ENCODE assay signal across 33 cellular contexts in the genomic region with DNA sequence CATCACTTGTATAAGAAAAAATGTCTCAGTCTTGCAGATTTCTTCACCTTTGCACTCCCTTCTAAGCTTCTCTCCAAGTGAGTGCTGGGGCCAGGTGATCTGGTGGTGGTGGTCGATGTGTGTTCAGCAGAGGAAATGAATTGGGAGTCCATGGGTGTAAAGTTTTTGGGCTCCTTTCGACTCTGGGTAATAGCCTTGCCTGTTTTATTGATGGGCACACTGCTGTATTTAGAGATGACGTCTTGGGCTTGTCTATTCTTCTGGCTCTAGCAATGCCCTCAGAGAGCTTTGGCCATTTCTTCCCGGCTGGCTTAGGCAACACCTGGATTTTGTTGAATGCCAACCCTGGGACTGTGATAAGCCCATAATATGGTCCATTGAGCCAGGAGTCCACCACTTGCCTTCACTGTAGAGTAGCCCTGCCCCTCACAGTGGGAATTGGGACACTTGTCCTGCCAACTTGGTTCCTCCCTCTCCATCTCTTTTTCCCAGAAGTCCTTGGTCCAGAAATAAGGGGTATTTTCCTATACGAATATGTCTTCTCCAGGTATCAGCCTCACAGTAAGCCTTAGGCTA. TPM values are rescaled to one million over a fixed set of nuclear protein-coding genes. Genes with fewer than 3 reads are reported as not detected.
"Had no signal": no experiment of that assay in that cellular context is flagged by ENCODE, and none has a peak within 500 bp of the region (broad histone marks: within the 10 kb centered on the region; RNA-seq: fewer than 3 reads in every experiment).

No MANE protein-coding gene starts in this region.

- H3K27me3 ChIP-seq: testis, thyroid gland, tibial nerve, transverse colon, upper lobe of left lung, upper lobe of right lung, uterus, vagina had no signal

- H3K36me3 ChIP-seq: stomach, suprapubic skin, thoracic aorta, thyroid gland, tibial artery, tibial nerve, transverse colon, upper lobe of left lung, upper lobe of right lung, uterus, vagina had no signal

- H3K4me3 Mint-ChIP-seq: stimulated activated effector memory CD8-positive, alpha-beta T cell treated with anti-CD3 and anti-CD28 coated beads, Interleukin-12 subunit alpha, Interleukin-12 subunit beta, amount 100 ng/mL, for 72 hours; stimulated activated memory B cell treated with anti-CD40 and anti-IgM and Interleukin-4, amounts not matched to agents 10 μg/mL and 1 μg/mL and 100 μg/mL, for 72 hours; stimulated activated naive B cell treated with anti-CD40 and anti-IgM and Interleukin-4, amounts not matched to agents 10 μg/mL and 1 μg/mL and 100 μg/mL, for 72 hours; stimulated activated naive CD8-positive, alpha-beta T cell treated with anti-CD3 and anti-CD28 coated beads, Interleukin-15, amount 100 ng/mL, for 72 hours; stimulated activated naive CD8-positive, alpha-beta T cell treated with anti-CD3 and anti-CD28 coated beads, Interleukin-15, Interleukin-2, amounts not matched to agents 100 ng/mL and 50 ng/mL, for 24 hours; type B pancreatic cell had no signal

- ATAC-seq: stimulated activated effector memory CD8-positive, alpha-beta T cell treated with anti-CD3 and anti-CD28 coated beads, Interleukin-12 subunit alpha, Interleukin-12 subunit beta, amount 100 ng/mL, for 72 hours; stimulated activated memory B cell treated with anti-CD40 and anti-IgM and Interleukin-4, amounts not matched to agents 10 μg/mL and 1 μg/mL and 100 μg/mL, for 72 hours; stimulated activated naive B cell treated with anti-CD40 and anti-IgM and Interleukin-4, amounts not matched to agents 10 μg/mL and 1 μg/mL and 100 μg/mL, for 72 hours; stimulated activated naive CD8-positive, alpha-beta T cell treated with anti-CD3 and anti-CD28 coated beads, Interleukin-15, amount 100 ng/mL, for 72 hours; stimulated activated naive CD8-positive, alpha-beta T cell treated with anti-CD3 and anti-CD28 coated beads, Interleukin-15, Interleukin-2, amounts not matched to agents 100 U/mL and 50 U/mL, for 24 hours; upper lobe of right lung had no signal

- H3K9me3 ChIP-seq: stomach, suprapubic skin, testis, thoracic aorta, thyroid gland, tibial artery, tibial nerve, transverse colon, upper lobe of left lung, upper lobe of right lung, uterus, vagina had no signal

- H3K27me3 Mint-ChIP-seq: stimulated activated memory B cell treated with anti-CD40 and anti-IgM and Interleukin-4, amounts not matched to agents 10 μg/mL and 1 μg/mL and 100 μg/mL, for 72 hours; stimulated activated naive CD8-positive, alpha-beta T cell treated with anti-CD3 and anti-CD28 coated beads, Interleukin-15, Interleukin-2, amounts not matched to agents 100 ng/mL and 50 ng/mL, for 24 hours had no signal

- H3K4me3 ChIP-seq: stomach, suprapubic skin, testis, thoracic aorta, thyroid gland, tibial artery, tibial nerve, transverse colon, upper lobe of left lung, upper lobe of right lung, uterus, vagina had no signal

- H3K27ac ChIP-seq: stomach, suprapubic skin, testis, thoracic aorta, thyroid gland, tibial artery, tibial nerve, transverse colon, upper lobe of left lung, upper lobe of right lung, uterus, vagina had no signal

- FAIRE-seq: urothelium cell line had no signal

- H3K27ac Mint-ChIP-seq: stimulated activated effector memory CD8-positive, alpha-beta T cell treated with anti-CD3 and anti-CD28 coated beads, Interleukin-12 subunit alpha, Interleukin-12 subunit beta, amount 100 ng/mL, for 72 hours; stimulated activated memory B cell treated with anti-CD40 and anti-IgM and Interleukin-4, amounts not matched to agents 10 μg/mL and 1 μg/mL and 100 μg/mL, for 72 hours; stimulated activated naive B cell treated with anti-CD40 and anti-IgM and Interleukin-4, amounts not matched to agents 10 μg/mL and 1 μg/mL and 100 μg/mL, for 72 hours; stimulated activated naive CD8-positive, alpha-beta T cell treated with anti-CD3 and anti-CD28 coated beads, Interleukin-15, amount 100 ng/mL, for 72 hours; stimulated activated naive CD8-positive, alpha-beta T cell treated with anti-CD3 and anti-CD28 coated beads, Interleukin-15, Interleukin-2, amounts not matched to agents 100 ng/mL and 50 ng/mL, for 24 hours; type B pancreatic cell had no signal

- DNase-seq: stimulated activated CD4-positive, alpha-beta T cell treated with anti-CD3 and anti-CD28 coated beads, Interleukin-2, amount 100 ng/mL, for 48 hours; stimulated activated CD4-positive, alpha-beta T cell treated with anti-CD3 and anti-CD28 coated beads, Interleukin-4, amount 100 ng/mL, for 1 hour; stimulated activated CD4-positive, alpha-beta T cell treated with anti-CD3 and anti-CD28 coated beads, Interleukin-4, amount 100 ng/mL, for 24 hours; stimulated activated CD4-positive, alpha-beta T cell treated with anti-CD3 and anti-CD28 coated beads, Interleukin-4, amount 100 ng/mL, for 4 hours; stimulated activated CD8-positive, alpha-beta memory T cell treated with anti-CD3 and anti-CD28 coated beads, Interleukin-4, amount 100 ng/mL, for 48 hours; stimulated activated naive B cell treated with anti-CD40 and anti-IgM and Interleukin-4, amounts not matched to agents 10 μg/mL and 1 μg/mL and 100 μg/mL, for 72 hours; stimulated activated naive CD4-positive, alpha-beta T cell; stimulated activated naive CD4-positive, alpha-beta T cell treated with Interleukin-2 at 50 U/mL for 16 hours; stimulated activated naive CD8-positive, alpha-beta T cell treated with anti-CD3 and anti-CD28 coated beads, Interleukin-15, amount 100 ng/mL, for 72 hours; stimulated activated naive CD8-positive, alpha-beta T cell treated with anti-CD3 and anti-CD28 coated beads, Interleukin-15, Interleukin-2, amounts not matched to agents 100 U/mL and 50 U/mL, for 24 hours; stomach; substantia nigra; testis; thyroid gland; tibial artery; transverse colon; trophoblast cell; upper lobe of left lung; upper lobe of right lung; uterus had no signal

- H3K36me3 Mint-ChIP-seq: stimulated activated effector memory CD8-positive, alpha-beta T cell treated with anti-CD3 and anti-CD28 coated beads, Interleukin-12 subunit alpha, Interleukin-12 subunit beta, amount 100 ng/mL, for 72 hours; stimulated activated memory B cell treated with anti-CD40 and anti-IgM and Interleukin-4, amounts not matched to agents 10 μg/mL and 1 μg/mL and 100 μg/mL, for 72 hours; stimulated activated naive B cell treated with anti-CD40 and anti-IgM and Interleukin-4, amounts not matched to agents 10 μg/mL and 1 μg/mL and 100 μg/mL, for 72 hours; type B pancreatic cell had no signal

- H3K9me3 Mint-ChIP-seq: stimulated activated effector memory CD8-positive, alpha-beta T cell treated with anti-CD3 and anti-CD28 coated beads, Interleukin-12 subunit alpha, Interleukin-12 subunit beta, amount 100 ng/mL, for 72 hours; stimulated activated memory B cell treated with anti-CD40 and anti-IgM and Interleukin-4, amounts not matched to agents 10 μg/mL and 1 μg/mL and 100 μg/mL, for 72 hours; stimulated activated naive B cell treated with anti-CD40 and anti-IgM and Interleukin-4, amounts not matched to agents 10 μg/mL and 1 μg/mL and 100 μg/mL, for 72 hours; stimulated activated naive CD8-positive, alpha-beta T cell treated with anti-CD3 and anti-CD28 coated beads, Interleukin-15, amount 100 ng/mL, for 72 hours; stimulated activated naive CD8-positive, alpha-beta T cell treated with anti-CD3 and anti-CD28 coated beads, Interleukin-15, Interleukin-2, amounts not matched to agents 100 ng/mL and 50 ng/mL, for 24 hours; type B pancreatic cell had no signal

- H3K4me1 ChIP-seq: stomach, suprapubic skin, testis, thyroid gland, tibial artery, tibial nerve, transverse colon, upper lobe of left lung, upper lobe of right lung, uterus, vagina had no signal

- H3K4me1 Mint-ChIP-seq: stimulated activated effector memory CD8-positive, alpha-beta T cell treated with anti-CD3 and anti-CD28 coated beads, Interleukin-12 subunit alpha, Interleukin-12 subunit beta, amount 100 ng/mL, for 72 hours; stimulated activated memory B cell treated with anti-CD40 and anti-IgM and Interleukin-4, amounts not matched to agents 10 μg/mL and 1 μg/mL and 100 μg/mL, for 72 hours; stimulated activated naive B cell treated with anti-CD40 and anti-IgM and Interleukin-4, amounts not matched to agents 10 μg/mL and 1 μg/mL and 100 μg/mL, for 72 hours; stimulated activated naive CD8-positive, alpha-beta T cell treated with anti-CD3 and anti-CD28 coated beads, Interleukin-15, amount 100 ng/mL, for 72 hours had no signal

RNA-seq across cellular contexts. Expression of gene PNLIP, which starts 11.7 kb away (rescaled TPM):
- total RNA-seq: stomach, subcutaneous adipose tissue, suprapubic skin, temporal lobe, thyroid gland, transverse colon, upper lobe of right lung, ureter, urinary bladder, uterus, vagina had no signal

RNA-seq across cellular contexts. Expression of gene PNLIPRP1, which starts 33.4 kb away (rescaled TPM):
- total RNA-seq: stomach, subcutaneous adipose tissue, suprapubic skin, temporal lobe, testis, thyroid gland, transverse colon, upper lobe of right lung, ureter, urinary bladder, uterus, vagina had no signal
